In genomic region chr4:146790515-146790914, GRCh38 we compare ENCODE assay signal across 1 cellular context.
TF ChIP-seq lines count a peak whose summit lies in the region.

No MANE protein-coding gene starts in this region.

TF ChIP-seq in HepG2, 621 proteins besides CTCF, POLR2A, EP300 and RAD21 (continued from another document):
- no peak for TF ChIP-seq ZHX1 (CRISPR knock-in tag; IDR thresholded peaks at IDR 0.05; ENCODE audit: low read depth)
- no peak for TF ChIP-seq ZHX2 (IDR thresholded peaks at IDR 0.05; ENCODE audit: low read depth)
- no peak for TF ChIP-seq ZHX2 (CRISPR knock-in tag; IDR thresholded peaks at IDR 0.05; ENCODE audit: borderline replicate concordance)
- peak; percentile 70; the same call in 1 of the 2 replicates for TF ChIP-seq ZKSCAN5 (CRISPR knock-in tag; IDR thresholded peaks at IDR 0.05)
- no peak for TF ChIP-seq KAT2B (IDR thresholded peaks at IDR 0.05; ENCODE audit: borderline replicate concordance, low read depth, low read length)
